ENCODE assay signal across 1 cellular context in the genomic region with DNA sequence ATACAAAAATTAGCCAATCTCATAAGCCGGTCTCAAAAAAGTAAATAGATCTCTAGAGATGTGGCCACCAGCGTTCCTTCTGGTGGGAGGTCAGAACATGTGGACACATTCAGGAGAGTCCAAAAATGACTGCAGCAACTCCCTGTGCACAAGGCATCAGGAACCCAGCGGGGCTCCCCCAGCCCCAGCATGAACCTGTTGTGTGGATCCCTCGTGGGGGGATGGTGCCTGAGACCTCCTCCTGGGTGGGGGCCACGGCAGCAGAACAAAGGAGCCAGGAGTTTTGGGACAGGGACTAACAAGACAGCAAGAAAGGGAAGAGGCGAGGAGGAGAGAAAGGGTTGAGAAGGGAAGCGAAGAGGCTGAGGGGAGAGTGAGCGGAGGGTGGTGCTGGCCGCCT.
TF ChIP-seq lines count a peak whose summit lies in the region.

No MANE protein-coding gene starts in this region.

TF ChIP-seq in WTC11, 78 proteins besides CTCF, POLR2A, EP300 and RAD21 (continued from another document):
- TF ChIP-seq, protein P1, sequence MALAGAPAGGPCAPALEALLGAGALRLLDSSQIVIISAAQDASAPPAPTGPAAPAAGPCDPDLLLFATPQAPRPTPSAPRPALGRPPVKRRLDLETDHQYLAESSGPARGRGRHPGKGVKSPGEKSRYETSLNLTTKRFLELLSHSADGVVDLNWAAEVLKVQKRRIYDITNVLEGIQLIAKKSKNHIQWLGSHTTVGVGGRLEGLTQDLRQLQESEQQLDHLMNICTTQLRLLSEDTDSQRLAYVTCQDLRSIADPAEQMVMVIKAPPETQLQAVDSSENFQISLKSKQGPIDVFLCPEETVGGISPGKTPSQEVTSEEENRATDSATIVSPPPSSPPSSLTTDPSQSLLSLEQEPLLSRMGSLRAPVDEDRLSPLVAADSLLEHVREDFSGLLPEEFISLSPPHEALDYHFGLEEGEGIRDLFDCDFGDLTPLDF (CRISPR knock-in tag; IDR thresholded peaks at IDR 0.05), result no peak
- TF ChIP-seq, protein P2, sequence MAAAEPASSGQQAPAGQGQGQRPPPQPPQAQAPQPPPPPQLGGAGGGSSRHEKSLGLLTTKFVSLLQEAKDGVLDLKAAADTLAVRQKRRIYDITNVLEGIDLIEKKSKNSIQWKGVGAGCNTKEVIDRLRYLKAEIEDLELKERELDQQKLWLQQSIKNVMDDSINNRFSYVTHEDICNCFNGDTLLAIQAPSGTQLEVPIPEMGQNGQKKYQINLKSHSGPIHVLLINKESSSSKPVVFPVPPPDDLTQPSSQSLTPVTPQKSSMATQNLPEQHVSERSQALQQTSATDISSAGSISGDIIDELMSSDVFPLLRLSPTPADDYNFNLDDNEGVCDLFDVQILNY (CRISPR knock-in tag; IDR thresholded peaks at IDR 0.05), result no peak
TF ChIP-seq in WTC11: peak in this region for 0.
